Comparison of ENCODE assay signal across 8 cellular contexts in the genomic region with DNA sequence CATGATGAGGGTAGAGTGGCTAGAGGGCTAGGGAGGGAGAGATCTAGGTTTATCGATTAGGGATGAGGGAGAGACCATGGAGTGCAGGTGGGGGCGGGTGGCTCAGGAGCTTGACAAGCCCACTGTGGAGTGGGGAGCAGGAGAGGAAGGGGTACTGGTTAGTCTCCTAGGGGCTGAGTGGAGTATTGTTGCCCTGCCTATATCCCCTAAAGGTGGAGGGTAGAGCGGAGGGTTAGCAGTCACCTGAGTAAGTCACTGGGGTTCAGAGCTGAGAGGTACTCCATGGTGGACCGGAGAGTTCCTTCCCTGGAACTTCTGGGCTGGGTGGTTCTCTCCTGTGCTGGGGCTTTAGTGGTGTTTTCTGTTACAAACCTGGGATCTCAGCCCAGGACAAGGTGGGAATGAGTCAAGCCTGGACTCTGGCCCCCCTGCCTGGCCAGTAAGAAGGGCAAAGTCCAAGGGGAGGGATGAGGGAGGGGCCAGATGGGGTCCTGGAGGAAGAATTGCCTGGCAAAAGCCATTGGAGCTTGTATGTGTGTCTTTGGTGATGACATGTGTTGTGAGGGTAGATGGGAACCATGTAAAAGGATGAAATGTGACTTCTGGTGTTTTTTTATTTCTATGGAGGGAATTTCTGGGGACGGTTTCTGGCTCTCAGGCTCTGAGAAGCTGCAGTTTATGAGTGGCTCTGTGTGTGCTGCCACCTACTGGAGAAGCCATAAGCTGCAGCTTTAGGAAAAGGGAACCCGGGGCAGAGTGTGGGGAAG. TPM values are rescaled to one million over a fixed set of nuclear protein-coding genes. Genes with fewer than 3 reads are reported as not detected.
DNase-seq lines count a peak whose midpoint lies in the region; ATAC-seq, FAIRE-seq and TF ChIP-seq lines count a peak whose summit lies in the region.

Gene CIDEB, minus strand, starts transcription at position 403 of the 767 bp plus-strand sequence. Its CDS starts 119 bp downstream, at position 284.

- peaks cover 24% of the 10 kb centered on the region for H3K36me3 ChIP-seq in bronchial epithelial cell (ENCODE audit: control insufficient read depth, insufficient read depth, low read length)
- peaks cover 40 to 52% of the 10 kb centered on the region in 2 experiments for H3K36me3 ChIP-seq in keratinocyte (ENCODE audit: control insufficient read depth in 2 of 2, extremely low read depth in 1 of 2, insufficient read depth in 2 of 2, low read length in 2 of 2)

- H3K27me3 ChIP-seq in bronchial epithelial cell (ENCODE audit: control insufficient read depth, insufficient read depth, low read length) = no peaks in the 10 kb centered on the region
- H3K27me3 ChIP-seq in keratinocyte (ENCODE audit: control insufficient read depth, extremely low read depth, insufficient read depth, low read length) = no peaks in the 10 kb centered on the region

- dilution Hi-C loops in keratinocyte (cut with MboI; ENCODE audit: extremely low pct_ligation_motif_present, low sequenced_read_pairs) = no loop called here

- peaks cover 4% of the 10 kb centered on the region for H3K79me2 ChIP-seq in keratinocyte (ENCODE audit: control insufficient read depth, insufficient read depth, low read length)

- H3K4me3 ChIP-seq in GM12865 (ENCODE audit: low read depth, low read length) (no peak within 1 kb of the TSS), bronchial epithelial cell (ENCODE audit: low read depth, low read length) (no peak within 1 kb of the TSS), keratinocyte (ENCODE audit: control insufficient read depth in 2 of 3, extremely low read depth in 1 of 3, insufficient read depth in 2 of 3, low read depth in 1 of 3, low read length in 3 of 3) (no peak within 1 kb of the TSS)

- no peak within 1 kb of the TSS for H2AFZ ChIP-seq in keratinocyte (ENCODE audit: control insufficient read depth, low read length)

- DNase-seq in A172 (ENCODE audit: low spot score) (peak; percentile 40), GM12865 (ENCODE audit: low read depth) (peak; percentile 76), NCI-H128 (lab: John Stamatoyannopoulos, UW; ENCODE audit: unreplicated experiment) (peak; percentile 20), bronchial epithelial cell (ENCODE audit: low read depth) (peak; percentile 40), keratinocyte (ENCODE audit: low read depth, low spot score) (no peak)
- DNase-seq in stimulated activated CD4-positive, alpha-beta T cell treated with anti-CD3 and anti-CD28 coated beads, Interleukin-2, amount 100 ng/mL, for 48 hours = peak; percentile 61 to 63

- peaks cover 42% of the 10 kb centered on the region for H3K4me1 ChIP-seq in keratinocyte (ENCODE audit: control insufficient read depth, extremely low read depth, insufficient read depth, low read length)

- peak; percentile 91 for TF ChIP-seq CTCF in GM12865 (IDR thresholded peaks at IDR 0.05; ENCODE audit: insufficient read depth, low read depth, low read length, missing control alignments)
- peak; percentile 97 for TF ChIP-seq CTCF in VCaP (conservative IDR thresholded peaks at IDR 0.05)
- peak; percentile 90 for TF ChIP-seq CTCF in bronchial epithelial cell (IDR thresholded peaks at IDR 0.05; ENCODE audit: insufficient read depth, low read length, severe bottlenecking)
- TF ChIP-seq CTCF in keratinocyte (optimal IDR thresholded peaks at IDR 0.05 in 1 of 3, IDR thresholded peaks at IDR 0.05 in 1 of 3, conservative IDR thresholded peaks at IDR 0.05 in 1 of 3; ENCODE audit: extremely low read depth in 1 of 3, insufficient read depth in 2 of 3, low read length in 3 of 3) = peak in 2 of 3 experiments; percentile 93 to 98

- no peaks in the 10 kb centered on the region for H3K9me3 ChIP-seq in keratinocyte (ENCODE audit: control insufficient read depth, low read depth, low read length)

- no peaks in the 10 kb centered on the region for H4K20me1 ChIP-seq in keratinocyte (ENCODE audit: control insufficient read depth, extremely low read depth, insufficient read depth, low read length)

- H3K9me1 ChIP-seq in keratinocyte (ENCODE audit: control insufficient read depth, extremely low read depth, insufficient read depth, low read length) = no peaks in the 10 kb centered on the region

- H3K4me2 ChIP-seq in keratinocyte (ENCODE audit: control insufficient read depth, extremely low read depth, insufficient read depth, low read depth, low read length) = no peak within 1 kb of the TSS

- no peak for ATAC-seq in GM19455 (IDR thresholded peaks at IDR 0.05; ENCODE audit: unreplicated experiment)

- FAIRE-seq in bronchial epithelial cell (lab: Jason Lieb, UNC) (no peak), keratinocyte (lab: Jason Lieb, UNC) (no peak)

- no peak within 1 kb of the TSS for H3K27ac ChIP-seq in VCaP
- no peak within 1 kb of the TSS for H3K27ac ChIP-seq in keratinocyte (ENCODE audit: control insufficient read depth, insufficient read depth, low read length)

- H3K9ac ChIP-seq in keratinocyte (ENCODE audit: control insufficient read depth, extremely low read depth, insufficient read depth, low read length) = no peak within 1 kb of the TSS

RNA-seq across cellular contexts. Expression of gene CIDEB, which starts in this region (rescaled TPM):
- not detected in 2 replicates for total RNA-seq in A172 (2014; rRNA removed; shearing (Covaris generic))
- 1.2 and 3.9 TPM in 2 replicates for total RNA-seq in bronchial epithelial cell
- polyA plus RNA-seq in keratinocyte = 2.4 to 3.7 TPM (median 2.6 TPM) in 3 replicates
- 5.1 TPM for polyA plus RNA-seq in keratinocyte (2011; ENCODE audit: low read depth)
- 1.7 and 1.8 TPM in 2 replicates for polyA plus RNA-seq in keratinocyte (2011; cell fraction: cytosol; rRNA removed)
- polyA plus RNA-seq in keratinocyte (2011; cell fraction: nucleus; rRNA removed) = 2.1 and 2.8 TPM in 2 replicates
- 3.2 and 4.2 TPM in 2 replicates for polyA plus RNA-seq in keratinocyte (2012; ENCODE audit: low replicate concordance)
- polyA minus RNA-seq in keratinocyte = 0.99 to 3.9 TPM (median 1.3 TPM) in 3 replicates
- 1.5 TPM for polyA minus RNA-seq in keratinocyte (2011; cell fraction: cytosol; rRNA and poly(A)+ RNA removed)
- polyA minus RNA-seq in keratinocyte (2011; cell fraction: nucleus; rRNA and poly(A)+ RNA removed) = 0.63 and 0.78 TPM in 2 replicates

Comparison
In these comparisons a context has a peak if more than half of its experiments do, and no peak if none do; other contexts are left out.
1. Peak in DNase-seq in A172; RNA of the gene not detected or under 1 TPM.